In genomic region chr11:23590909-23591308, GRCh38 we compare ENCODE assay signal across 30 cellular contexts.
"Had no signal": no experiment of that assay in that cellular context is flagged by ENCODE, and none has a peak within 500 bp of the region (broad histone marks: within the 10 kb centered on the region; RNA-seq: fewer than 3 reads in every experiment).

No MANE protein-coding gene starts in this region.

- H3K27me3 Mint-ChIP-seq: naive thymus-derived CD8-positive, alpha-beta T cell; stimulated activated naive B cell treated with anti-CD40 and anti-IgM and Interleukin-4, amounts not matched to agents 10 μg/mL and 1 μg/mL and 100 μg/mL, for 72 hours had no signal

- H3K4me3 ChIP-seq: left lung, lower lobe of right lung, pancreas, prostate gland, skin epidermis, stomach, testis, tibial artery, upper lobe of right lung had no signal

- H3K36me3 ChIP-seq: left lung, lower lobe of right lung, pancreas, prostate gland, stomach, tibial artery, upper lobe of right lung had no signal

- H3K36me3 Mint-ChIP-seq: naive thymus-derived CD8-positive, alpha-beta T cell; stimulated activated naive B cell treated with anti-CD40 and anti-IgM and Interleukin-4, amounts not matched to agents 10 μg/mL and 1 μg/mL and 100 μg/mL, for 72 hours had no signal

- H3K9me3 ChIP-seq: left lung, lower lobe of right lung, pancreas, prostate gland, stomach, testis, tibial artery, upper lobe of right lung had no signal

- H3K4me1 ChIP-seq: left lung, lower lobe of right lung, prostate gland, testis, upper lobe of right lung had no signal

- H3K27ac ChIP-seq: left lung, lower lobe of right lung, pancreas, prostate gland, skin epidermis, stomach, testis, tibial artery, upper lobe of right lung had no signal

- ATAC-seq: left colon; left lung; lower lobe of right lung; naive thymus-derived CD8-positive, alpha-beta T cell; pancreas; right cardiac atrium; sciatic nerve; stimulated activated naive B cell treated with anti-CD40 and anti-IgM and Interleukin-4, amounts not matched to agents 10 μg/mL and 1 μg/mL and 100 μg/mL, for 72 hours; stimulated activated naive CD8-positive, alpha-beta T cell treated with anti-CD3 and anti-CD28 coated beads, Interleukin-15, Interleukin-2, amounts not matched to agents 100 U/mL and 50 U/mL, for 24 hours; upper lobe of right lung had no signal

- H3K27me3 ChIP-seq: left lung, pancreas, stomach, testis, tibial artery, upper lobe of right lung had no signal

- H3K4me3 Mint-ChIP-seq: immature natural killer cell; naive thymus-derived CD8-positive, alpha-beta T cell; nephron; neural crest cell; stimulated activated naive B cell treated with anti-CD40 and anti-IgM and Interleukin-4, amounts not matched to agents 10 μg/mL and 1 μg/mL and 100 μg/mL, for 72 hours had no signal

- H3K4me1 Mint-ChIP-seq: immature natural killer cell; naive thymus-derived CD8-positive, alpha-beta T cell; neural crest cell; stimulated activated naive B cell treated with anti-CD40 and anti-IgM and Interleukin-4, amounts not matched to agents 10 μg/mL and 1 μg/mL and 100 μg/mL, for 72 hours had no signal

- H3K27ac Mint-ChIP-seq: immature natural killer cell; naive thymus-derived CD8-positive, alpha-beta T cell; nephron; stimulated activated naive B cell treated with anti-CD40 and anti-IgM and Interleukin-4, amounts not matched to agents 10 μg/mL and 1 μg/mL and 100 μg/mL, for 72 hours had no signal

- DNase-seq: hypothalamus; immature natural killer cell; kidney; left colon; left lung; lower lobe of right lung; mammary epithelial cell; mesenchymal stem cell; naive thymus-derived CD8-positive, alpha-beta T cell; nucleus accumbens; pancreas; posterior cingulate gyrus; retina; right cardiac atrium; stimulated activated CD4-positive, alpha-beta T cell treated with anti-CD3 and anti-CD28 coated beads, Interleukin-12 subunit alpha, Interleukin-12 subunit beta, amount 100 ng/mL, for 4 hours; stimulated activated CD4-positive, alpha-beta T cell treated with anti-CD3 and anti-CD28 coated beads, Interleukin-15, amount 100 ng/mL, for 24 hours; stimulated activated CD4-positive, alpha-beta T cell treated with anti-CD3 and anti-CD28 coated beads, Interleukin-2, amount 100 ng/mL, for 24 hours; stimulated activated CD4-positive, alpha-beta T cell treated with anti-CD3 and anti-CD28 coated beads, Interleukin-4, amount 100 ng/mL, for 1 hour; stimulated activated naive B cell treated with anti-CD40 and anti-IgM and Interleukin-4, amounts not matched to agents 10 μg/mL and 1 μg/mL and 100 μg/mL, for 72 hours; stimulated activated naive CD8-positive, alpha-beta T cell treated with anti-CD3 and anti-CD28 coated beads, Interleukin-15, Interleukin-2, amounts not matched to agents 100 U/mL and 50 U/mL, for 24 hours; stomach; testis; tibial artery; trophoblast cell; upper lobe of right lung had no signal
